ENCODE assay signal across 21 cellular contexts in the genomic region with DNA sequence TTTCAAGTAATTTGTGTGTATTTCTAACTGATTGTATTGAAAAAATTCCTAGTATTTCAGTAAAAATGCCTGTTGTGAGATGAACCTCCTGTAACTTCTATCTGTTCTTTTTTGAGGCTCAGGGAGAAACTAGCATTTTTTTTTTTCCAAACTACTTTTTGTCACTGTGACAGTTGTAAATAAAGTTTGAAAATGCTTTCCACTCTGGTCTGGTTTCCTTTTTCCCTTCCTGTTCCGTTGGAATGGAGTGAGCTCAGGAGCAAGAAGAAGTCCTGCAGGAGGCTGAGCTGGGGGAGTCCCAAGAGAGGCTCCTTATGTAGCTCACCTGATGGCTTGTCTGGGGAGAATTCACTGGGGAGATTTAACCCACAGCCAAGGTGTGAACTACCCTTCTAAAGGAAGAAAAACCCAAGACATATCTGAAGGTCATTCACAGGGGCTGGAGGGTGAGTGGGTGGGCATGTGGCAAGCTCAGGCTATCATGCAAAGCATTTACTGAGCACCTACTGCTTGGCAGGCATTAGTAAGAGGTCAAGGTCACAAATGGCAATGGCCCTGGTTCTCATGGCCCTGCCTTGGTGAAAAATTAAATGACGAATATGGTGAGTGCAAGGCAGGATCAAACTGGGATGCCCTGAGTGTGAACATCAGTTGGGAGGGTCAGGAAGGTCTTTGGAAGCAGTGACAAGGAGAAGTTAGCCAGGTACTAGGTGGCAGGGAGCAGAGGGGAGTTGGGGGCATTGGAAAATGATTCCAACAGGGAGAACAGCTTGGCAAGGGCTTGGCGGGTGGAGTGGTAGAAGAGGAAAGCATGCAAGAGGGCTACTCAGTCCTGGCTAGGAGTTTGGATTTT. TPM values are rescaled to one million over a fixed set of nuclear protein-coding genes. Genes with fewer than 3 reads are reported as not detected.
DNase-seq lines count a peak whose midpoint lies in the region; ATAC-seq and TF ChIP-seq lines count a peak whose summit lies in the region.
"Had no signal": no experiment of that assay in that cellular context is flagged by ENCODE, and none has a peak within 500 bp of the region (broad histone marks: within the 10 kb centered on the region; RNA-seq: fewer than 3 reads in every experiment).

No MANE protein-coding gene starts in this region.

- 84% methylated on average over 3 of the region's 3 CpGs for WGBS in suprapubic skin

- no peak overlapping the region for H3K27ac ChIP-seq in suprapubic skin
- H3K27ac ChIP-seq: brain microvascular endothelial cell, epithelial cell of prostate, foreskin keratinocyte, VCaP had no signal

- CTCF ChIA-PET in WTC11 (lab: Charles Lee) = no interaction called here

- TF ChIP-seq CTCF in WTC11 (IDR thresholded peaks at IDR 0.05) (no peak), suprapubic skin (IDR thresholded peaks at IDR 0.05) (no peak)

- no peaks in the 10 kb centered on the region for H3K4me1 ChIP-seq in suprapubic skin
- H3K4me1 ChIP-seq: foreskin keratinocyte had no signal

- H3K9me3 Mint-ChIP-seq in activated naive CD4-positive, alpha-beta T cell treated with anti-CD3 and anti-CD28 coated beads, Interleukin-2, amount 50 U/mL, for 72 hours = peaks cover 17 to 27% of the 10 kb centered on the region in 2 donors
- peaks cover 14% of the 10 kb centered on the region for H3K9me3 Mint-ChIP-seq in WTC11
- H3K9me3 Mint-ChIP-seq in immature natural killer cell = no peaks in the 10 kb centered on the region
- H3K9me3 Mint-ChIP-seq: type B pancreatic cell had no signal

- H3K4me3 Mint-ChIP-seq in WTC11 = no peak overlapping the region
- H3K4me3 Mint-ChIP-seq in immature natural killer cell = no peak overlapping the region
- H3K4me3 Mint-ChIP-seq: activated naive CD4-positive, alpha-beta T cell treated with anti-CD3 and anti-CD28 coated beads for 36 hours; mesothelial cell of epicardium; type B pancreatic cell had no signal

- peak in 1 of 2 donors; percentile 24 for ATAC-seq in activated naive CD4-positive, alpha-beta T cell treated with anti-CD3 and anti-CD28 coated beads, Interleukin-2, amount 50 U/mL, for 72 hours
- ATAC-seq in WTC11 = no peak
- no peak for ATAC-seq in HG03520 (IDR thresholded peaks at IDR 0.05; ENCODE audit: unreplicated experiment)
- ATAC-seq in GM18520 (IDR thresholded peaks at IDR 0.05; ENCODE audit: unreplicated experiment) = no peak
- ATAC-seq: foreskin keratinocyte, HCT116 had no signal

- H3K4me1 Mint-ChIP-seq in WTC11 (0 out of 2 replicates have a peak, but pooled peaks cover 5% of the 10 kb centered on the region), immature natural killer cell (peaks cover 77 to 91% of the 10 kb centered on the region in 2 donors)

- TF ChIP-seq EP300 in suprapubic skin (IDR thresholded peaks at IDR 0.05) = no peak

- POLR2A ChIA-PET in WTC11 (lab: Charles Lee) = no interaction called here

- no peaks in the 10 kb centered on the region for H3K27me3 ChIP-seq in suprapubic skin
- H3K27me3 ChIP-seq: brain microvascular endothelial cell had no signal

- peaks cover 56 to 92% of the 10 kb centered on the region in 2 donors for H3K36me3 Mint-ChIP-seq in activated naive CD4-positive, alpha-beta T cell treated with anti-CD3 and anti-CD28 coated beads, Interleukin-2, amount 50 U/mL, for 72 hours
- peaks cover 33% of the 10 kb centered on the region for H3K36me3 Mint-ChIP-seq in WTC11
- H3K36me3 Mint-ChIP-seq in immature natural killer cell = peaks cover 31 to 51% (median 43%) of the 10 kb centered on the region in 3 donors

- peaks cover 24% of the 10 kb centered on the region for H3K36me3 ChIP-seq in suprapubic skin

- H3K27me3 Mint-ChIP-seq in WTC11 (ENCODE audit: low read depth) = no peaks in the 10 kb centered on the region
- peaks cover 0 to 7% (median 3%) of the 10 kb centered on the region in 3 donors for H3K27me3 Mint-ChIP-seq in immature natural killer cell (ENCODE audit: low read depth in 3 of 3)
- H3K27me3 Mint-ChIP-seq: type B pancreatic cell had no signal

- no peaks in the 10 kb centered on the region for H3K9me3 ChIP-seq in suprapubic skin

- no peak for DNase-seq in activated naive CD4-positive, alpha-beta T cell treated with anti-CD3 and anti-CD28 coated beads, Interleukin-2, amount 50 U/mL, for 72 hours (ENCODE audit: low spot score in 2 of 2)
- DNase-seq in activated naive CD4-positive, alpha-beta T cell (lab: John Stamatoyannopoulos, UW) = no peak
- DNase-seq in WTC11 (ENCODE audit: low spot score) (no peak), immature natural killer cell (no peak), suprapubic skin (ENCODE audit: low spot score in 2 of 2) (peak; percentile 16 to 24), ACHN (no peak)
- DNase-seq: activated naive CD4-positive, alpha-beta T cell treated with anti-CD3 and anti-CD28 coated beads for 36 hours; brain microvascular endothelial cell; dermis blood vessel endothelial cell; foreskin keratinocyte; hippocampal formation; Karpas-422; NCI-H1092; NCI-H2029 treated with DMSO at 0.1 percent for 48 hours had no signal

- TF ChIP-seq POLR2A in suprapubic skin (IDR thresholded peaks at IDR 0.05) = no peak

- peak overlapping the region; percentile 56 to 86 for H3K27ac Mint-ChIP-seq in activated naive CD4-positive, alpha-beta T cell treated with anti-CD3 and anti-CD28 coated beads, Interleukin-2, amount 50 U/mL, for 72 hours
- H3K27ac Mint-ChIP-seq in WTC11 = peak overlapping the region; percentile 47; the same call in 1 of the 2 replicates
- peak overlapping the region; percentile 68 to 87 (median 78) for H3K27ac Mint-ChIP-seq in immature natural killer cell
- H3K27ac Mint-ChIP-seq: activated naive CD4-positive, alpha-beta T cell treated with anti-CD3 and anti-CD28 coated beads for 36 hours; mesothelial cell of epicardium; type B pancreatic cell had no signal

- H3K4me3 ChIP-seq in suprapubic skin = no peak overlapping the region

- in situ Hi-C loops in ACHN (cut with HindIII; ENCODE audit: low pct_ligation_motif_present, low pct_unique_long_range_greater_than_20kb, low sequenced_read_pairs) = no loop called here

TF ChIP-seq in WTC11, 78 proteins besides CTCF, POLR2A, EP300 and RAD21:
- TF ChIP-seq NR2C2 (CRISPR knock-in tag; IDR thresholded peaks at IDR 0.05) (no peak), ZNF317 (CRISPR knock-in tag; IDR thresholded peaks at IDR 0.05; ENCODE audit: borderline replicate concordance, low read depth) (no peak), CDX4 (CRISPR knock-in tag; IDR thresholded peaks at IDR 0.05; ENCODE audit: borderline replicate concordance) (no peak), NR1H2 (CRISPR knock-in tag; IDR thresholded peaks at IDR 0.05) (no peak), NFATC4 (CRISPR knock-in tag; IDR thresholded peaks at IDR 0.05) (no peak), FOXP1 (CRISPR knock-in tag; IDR thresholded peaks at IDR 0.05; ENCODE audit: borderline replicate concordance) (no peak), JUN (CRISPR knock-in tag; IDR thresholded peaks at IDR 0.05) (no peak), ZNF281 (CRISPR knock-in tag; IDR thresholded peaks at IDR 0.05) (no peak)
TF ChIP-seq in WTC11: peak in this region for 0.

RNA-seq across cellular contexts. Expression of gene LBH, which starts 28.7 kb away (rescaled TPM):
- total RNA-seq in activated naive CD4-positive, alpha-beta T cell treated with anti-CD3 and anti-CD28 coated beads, Interleukin-2, amount 50 U/mL, for 72 hours = 10 to 100 TPM; 67.0 to 88.2 TPM
- total RNA-seq in WTC11 (2021) (30.8 to 47.3 TPM (median 34.7 TPM) in 3 replicates), suprapubic skin (10 to 100 TPM; 14.9 to 41.1 (median 30.0) TPM)
- polyA plus RNA-seq in immature natural killer cell = 100 to 1,000 TPM; 101 to 137 (median 129) TPM

Comparison
In these comparisons a context has a peak if more than half of its experiments do, and no peak if none do; other contexts are left out.
1. DNase-seq: peak in suprapubic skin (2 of 2); none in activated naive CD4-positive, alpha-beta T cell treated with anti-CD3 and anti-CD28 coated beads, Interleukin-2, amount 50 U/mL, for 72 hours (0 of 2), activated naive CD4-positive, alpha-beta T cell (0 of 4), WTC11 (single experiment), immature natural killer cell (0 of 3) and ACHN (single experiment).
2. Peak in every context shown above with its lines, with median percentiles within 50 percentile points of each other: H3K27ac Mint-ChIP-seq.